ENCODE assay signal across 25 cellular contexts in genomic region chr1:89962742-89963075, GRCh38.
"Had no signal": no experiment of that assay in that cellular context is flagged by ENCODE, and none has a peak within 500 bp of the region (broad histone marks: within the 10 kb centered on the region; RNA-seq: fewer than 3 reads in every experiment).

No MANE protein-coding gene starts in this region.

- H3K9me3 ChIP-seq: gastroesophageal sphincter, heart left ventricle, left ventricle myocardium inferior, sigmoid colon, spleen, testis, upper lobe of right lung had no signal

- H3K9me3 Mint-ChIP-seq: stimulated activated memory B cell treated with anti-CD40 and anti-IgM and Interleukin-4, amounts not matched to agents 10 μg/mL and 1 μg/mL and 100 μg/mL, for 72 hours had no signal

- H3K27me3 ChIP-seq: dorsolateral prefrontal cortex, gastroesophageal sphincter, heart left ventricle, sigmoid colon, spleen, testis, upper lobe of right lung had no signal

- H3K4me3 Mint-ChIP-seq: activated CD4-positive, alpha-beta T cell treated with anti-CD3 and anti-CD28 coated beads, Interleukin-2, amount 10 ng/mL, durations not matched to agents 24 days and 14 days; activated naive CD8-positive, alpha-beta T cell; brain; endodermal cell; nephron progenitor cell; stimulated activated memory B cell treated with anti-CD40 and anti-IgM and Interleukin-4, amounts not matched to agents 10 μg/mL and 1 μg/mL and 100 μg/mL, for 72 hours had no signal

- DNase-seq: activated CD4-positive, alpha-beta T cell treated with anti-CD3 and anti-CD28 coated beads, Interleukin-2, amount 10 ng/mL, durations not matched to agents 24 days and 14 days; activated CD8-positive, alpha-beta memory T cell treated with anti-CD3 and anti-CD28 coated beads, Interleukin-2, amount 50 U/mL, for 4 hours; activated effector memory CD4-positive, alpha-beta T cell treated with anti-CD3 and anti-CD28 coated beads, Interleukin-2, amount 50 U/mL, for 16 hours; activated T-cell treated with anti-CD3 and anti-CD28 coated beads, Interleukin-2, amount 50 U/mL, for 48 hours; amniotic stem cell; caudate nucleus; dorsolateral prefrontal cortex; endodermal cell; heart left ventricle; left ventricle myocardium inferior; mammary epithelial cell; nephron progenitor cell; nucleus accumbens; posterior cingulate gyrus; sigmoid colon; spleen; stimulated activated CD4-positive, alpha-beta T cell treated with anti-CD3 and anti-CD28 coated beads, Interleukin-4, amount 100 ng/mL, for 4 hours; T-helper 9 cell; testis; upper lobe of right lung had no signal

- H3K4me1 ChIP-seq: gastroesophageal sphincter, testis, upper lobe of right lung had no signal

- H3K36me3 ChIP-seq: gastroesophageal sphincter, heart left ventricle, left ventricle myocardium inferior, sigmoid colon, spleen, upper lobe of right lung had no signal

- H3K27me3 Mint-ChIP-seq: activated naive CD8-positive, alpha-beta T cell had no signal

- H3K4me3 ChIP-seq: dorsolateral prefrontal cortex, gastroesophageal sphincter, heart left ventricle, left ventricle myocardium inferior, sigmoid colon, spleen, testis, upper lobe of right lung had no signal

- H3K27ac ChIP-seq: dorsolateral prefrontal cortex, epithelial cell of prostate, gastroesophageal sphincter, heart left ventricle, testis, upper lobe of right lung had no signal

- H3K27ac Mint-ChIP-seq: activated CD4-positive, alpha-beta T cell treated with anti-CD3 and anti-CD28 coated beads, Interleukin-2, amount 10 ng/mL, durations not matched to agents 24 days and 14 days; activated naive CD8-positive, alpha-beta T cell; endodermal cell; nephron progenitor cell; stimulated activated memory B cell treated with anti-CD40 and anti-IgM and Interleukin-4, amounts not matched to agents 10 μg/mL and 1 μg/mL and 100 μg/mL, for 72 hours had no signal

- ATAC-seq: gastroesophageal sphincter; stimulated activated memory B cell treated with anti-CD40 and anti-IgM and Interleukin-4, amounts not matched to agents 10 μg/mL and 1 μg/mL and 100 μg/mL, for 72 hours; upper lobe of right lung had no signal

- H3K36me3 Mint-ChIP-seq: brain had no signal
